ENCODE assay signal across 8 cellular contexts in the genomic region with DNA sequence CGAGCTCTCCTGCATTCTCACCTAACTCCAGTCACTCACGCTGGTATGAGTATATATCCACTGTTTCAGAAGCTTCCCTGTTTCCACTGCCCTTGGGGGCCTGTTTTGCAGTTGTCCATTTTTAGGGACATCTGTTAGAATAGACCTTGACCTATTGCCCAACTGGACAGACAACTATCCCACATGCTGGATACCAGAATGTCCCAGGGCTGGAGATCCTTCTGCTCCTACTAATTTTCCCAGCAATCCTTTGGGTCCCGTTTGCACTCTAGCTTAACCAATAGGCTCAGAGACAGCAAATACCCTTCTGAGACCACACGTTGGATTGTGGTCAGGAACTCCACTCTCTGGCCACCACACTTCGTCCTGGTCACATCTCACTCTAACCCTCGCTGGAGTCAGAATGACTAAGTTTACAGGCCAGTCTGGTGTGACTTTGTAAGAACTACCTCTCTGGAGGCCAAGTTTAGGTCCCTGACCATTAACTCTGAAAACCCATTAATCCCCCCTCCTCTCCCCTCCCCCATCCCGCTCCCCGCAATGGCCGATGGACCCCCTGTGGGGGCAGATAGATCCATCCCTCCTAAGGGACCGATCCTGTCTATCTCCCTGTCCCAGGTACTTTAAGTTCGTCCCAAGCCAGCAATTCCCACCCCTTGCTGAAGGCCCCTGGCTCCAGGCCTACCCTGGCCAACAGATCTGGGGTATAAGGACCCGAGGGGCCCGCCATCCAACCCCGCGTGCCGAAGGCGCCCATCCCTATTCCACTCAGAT. TPM values are rescaled to one million over a fixed set of nuclear protein-coding genes. Genes with fewer than 3 reads are reported as not detected.
A peak's percentile ranks its signal among the peaks of the same experiment; 100 is the strongest.
DNase-seq lines count a peak whose midpoint lies in the region; ATAC-seq and TF ChIP-seq lines count a peak whose summit lies in the region.

No MANE protein-coding gene starts in this region.

- no peaks in the 10 kb centered on the region for H3K36me3 Mint-ChIP-seq in activated T-cell treated with anti-CD3 and anti-CD28 coated beads, Interleukin-2, amount 50 U/mL, for 4 hours (ENCODE audit: insufficient read depth)
- peaks cover 2% of the 10 kb centered on the region for H3K36me3 Mint-ChIP-seq in T-helper 17 cell (ENCODE audit: low read depth)

- peaks cover 4% of the 10 kb centered on the region for H4K20me1 ChIP-seq in osteoblast (ENCODE audit: insufficient read depth, low read length)

- ATAC-seq in activated T-cell treated with anti-CD3 and anti-CD28 coated beads, Interleukin-2, amount 50 U/mL, for 4 hours, result no peak
- ATAC-seq in T-helper 17 cell, result no peak
- no peak for ATAC-seq in HG03457 (IDR thresholded peaks at IDR 0.05; ENCODE audit: unreplicated experiment)

- H3K27me3 ChIP-seq in osteoblast (ENCODE audit: insufficient read depth, low read length), result no peaks in the 10 kb centered on the region

- H3K4me3 Mint-ChIP-seq in activated T-cell treated with anti-CD3 and anti-CD28 coated beads, Interleukin-2, amount 50 U/mL, for 4 hours, result peak overlapping the region; percentile 87
- peak overlapping the region; percentile 91 for H3K4me3 Mint-ChIP-seq in T-helper 17 cell

- no peak for DNase-seq in activated T-cell treated with anti-CD3 and anti-CD28 coated beads, Interleukin-2, amount 50 U/mL, for 4 hours
- no peak for DNase-seq in activated T-cell treated with anti-CD3 and anti-CD28 coated beads, Interleukin-2, amount 50 U/mL, for 1 hour
- DNase-seq in T-helper 17 cell (no peak), fibroblast of gingiva (ENCODE audit: low read depth) (peak; percentile 61), osteoblast (ENCODE audit: insufficient read length, low spot score, missing footprints) (peak; percentile 88), NCI-H526 treated with DMSO at 0.1 percent for 48 hours (lab: John Stamatoyannopoulos, UW) (no peak)
- no peak for DNase-seq in activated CD4-positive, CD25-positive, alpha-beta regulatory T cell treated with anti-CD3 and anti-CD28 coated beads, Interleukin-2, amount 50 U/mL, for 72 hours

- H3K4me1 ChIP-seq in osteoblast (ENCODE audit: insufficient read depth, low read length), result peaks cover 14% of the 10 kb centered on the region

- H3K4me1 Mint-ChIP-seq in activated T-cell treated with anti-CD3 and anti-CD28 coated beads, Interleukin-2, amount 50 U/mL, for 4 hours (ENCODE audit: low read depth), result peaks cover 29% of the 10 kb centered on the region
- peaks cover 24% of the 10 kb centered on the region for H3K4me1 Mint-ChIP-seq in T-helper 17 cell

- H3K27me3 Mint-ChIP-seq in activated T-cell treated with anti-CD3 and anti-CD28 coated beads, Interleukin-2, amount 50 U/mL, for 4 hours (ENCODE audit: low read depth), result no peaks in the 10 kb centered on the region
- H3K27me3 Mint-ChIP-seq in T-helper 17 cell, result no peaks in the 10 kb centered on the region

- H3K79me2 ChIP-seq in osteoblast (ENCODE audit: insufficient read depth, low read length), result peaks cover 7% of the 10 kb centered on the region

- H3K9me3 ChIP-seq in T-helper 17 cell (ENCODE audit: control insufficient read depth, low read length, poor library complexity, severe bottlenecking) (no peaks in the 10 kb centered on the region), osteoblast (ENCODE audit: low read depth, low read length) (no peaks in the 10 kb centered on the region)

- no peaks in the 10 kb centered on the region for H3K36me3 ChIP-seq in osteoblast (ENCODE audit: insufficient read depth, low read length)

- peak overlapping the region; percentile 71 for H3K27ac ChIP-seq in osteoblast (ENCODE audit: low read depth, low read length)

- H3K4me2 ChIP-seq in osteoblast (ENCODE audit: insufficient read depth, low read length), result peak overlapping the region; percentile 87

- H3K4me3 ChIP-seq in osteoblast (ENCODE audit: insufficient read depth, low read length), result peak overlapping the region; percentile 86

- H2AFZ ChIP-seq in osteoblast (ENCODE audit: low read length), result peak overlapping the region; percentile 81

- no peaks in the 10 kb centered on the region for H3K9me3 Mint-ChIP-seq in activated T-cell treated with anti-CD3 and anti-CD28 coated beads, Interleukin-2, amount 50 U/mL, for 4 hours

- H3K27ac Mint-ChIP-seq in T-helper 17 cell, result peak overlapping the region; percentile 92

- no peak for TF ChIP-seq CTCF in osteoblast (IDR thresholded peaks at IDR 0.05; ENCODE audit: extremely low read depth, low read depth, low read length)

RNA-seq across cellular contexts. Expression of gene HMCES, which starts 35.5 kb away (rescaled TPM):
- total RNA-seq in activated T-cell treated with anti-CD3 and anti-CD28 coated beads, Interleukin-2, amount 50 U/mL, for 4 hours, result 10 to 100 TPM; 62.3 to 74.9 (median 68.6) TPM
- total RNA-seq in T-helper 17 cell, result 10 to 100 TPM; 48.2 to 55.3 TPM
- 10.5 and 11.8 TPM in 2 replicates for total RNA-seq in osteoblast

Comparison
In these comparisons a context has a peak if more than half of its experiments do, and no peak if none do; other contexts are left out.
1. DNase-seq: peak in fibroblast of gingiva (single experiment) and osteoblast (single experiment); none in activated T-cell treated with anti-CD3 and anti-CD28 coated beads, Interleukin-2, amount 50 U/mL, for 4 hours (single experiment), activated T-cell treated with anti-CD3 and anti-CD28 coated beads, Interleukin-2, amount 50 U/mL, for 1 hour (single experiment), T-helper 17 cell (0 of 3), NCI-H526 treated with DMSO at 0.1 percent for 48 hours (single experiment) and activated CD4-positive, CD25-positive, alpha-beta regulatory T cell treated with anti-CD3 and anti-CD28 coated beads, Interleukin-2, amount 50 U/mL, for 72 hours (single experiment).